ENCODE assay signal across 1 cellular context in the genomic region with DNA sequence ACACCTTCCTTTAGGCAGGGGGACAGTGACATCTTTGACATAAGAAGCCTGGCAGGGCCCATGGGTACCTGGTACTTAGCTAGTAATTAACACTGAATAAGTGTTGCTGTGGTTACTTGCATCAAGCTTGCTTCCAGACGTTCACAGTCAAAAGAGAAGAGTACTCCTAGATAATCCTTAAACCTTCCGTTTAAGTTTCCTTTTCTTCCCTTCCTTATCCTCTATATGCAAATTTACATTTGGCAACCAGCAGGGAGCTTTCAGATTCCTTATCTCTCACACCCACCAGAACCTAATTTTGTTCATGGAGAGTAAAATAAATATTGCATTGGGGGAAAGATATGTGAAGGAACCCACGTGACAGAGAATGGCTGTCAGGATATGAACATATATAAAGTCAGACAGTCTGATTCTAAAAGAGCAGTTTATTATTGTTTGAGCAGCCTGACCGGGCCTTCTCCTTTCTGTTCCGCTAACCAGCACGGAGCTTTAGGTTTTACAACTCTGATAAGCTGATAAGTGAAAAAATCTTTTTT.
TF ChIP-seq lines count a peak whose summit lies in the region.

No MANE protein-coding gene starts in this region.

TF ChIP-seq in K562, 482 proteins besides CTCF, POLR2A, EP300 and RAD21 (continued from another document and continues in another):
- TF ChIP-seq, protein P1, sequence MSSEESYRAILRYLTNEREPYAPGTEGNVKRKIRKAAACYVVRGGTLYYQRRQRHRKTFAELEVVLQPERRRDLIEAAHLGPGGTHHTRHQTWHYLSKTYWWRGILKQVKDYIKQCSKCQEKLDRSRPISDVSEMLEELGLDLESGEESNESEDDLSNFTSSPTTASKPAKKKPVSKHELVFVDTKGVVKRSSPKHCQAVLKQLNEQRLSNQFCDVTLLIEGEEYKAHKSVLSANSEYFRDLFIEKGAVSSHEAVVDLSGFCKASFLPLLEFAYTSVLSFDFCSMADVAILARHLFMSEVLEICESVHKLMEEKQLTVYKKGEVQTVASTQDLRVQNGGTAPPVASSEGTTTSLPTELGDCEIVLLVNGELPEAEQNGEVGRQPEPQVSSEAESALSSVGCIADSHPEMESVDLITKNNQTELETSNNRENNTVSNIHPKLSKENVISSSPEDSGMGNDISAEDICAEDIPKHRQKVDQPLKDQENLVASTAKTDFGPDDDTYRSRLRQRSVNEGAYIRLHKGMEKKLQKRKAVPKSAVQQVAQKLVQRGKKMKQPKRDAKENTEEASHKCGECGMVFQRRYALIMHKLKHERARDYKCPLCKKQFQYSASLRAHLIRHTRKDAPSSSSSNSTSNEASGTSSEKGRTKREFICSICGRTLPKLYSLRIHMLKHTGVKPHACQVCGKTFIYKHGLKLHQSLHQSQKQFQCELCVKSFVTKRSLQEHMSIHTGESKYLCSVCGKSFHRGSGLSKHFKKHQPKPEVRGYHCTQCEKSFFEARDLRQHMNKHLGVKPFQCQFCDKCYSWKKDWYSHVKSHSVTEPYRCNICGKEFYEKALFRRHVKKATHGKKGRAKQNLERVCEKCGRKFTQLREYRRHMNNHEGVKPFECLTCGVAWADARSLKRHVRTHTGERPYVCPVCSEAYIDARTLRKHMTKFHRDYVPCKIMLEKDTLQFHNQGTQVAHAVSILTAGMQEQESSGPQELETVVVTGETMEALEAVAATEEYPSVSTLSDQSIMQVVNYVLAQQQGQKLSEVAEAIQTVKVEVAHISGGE (CRISPR knock-in tag; IDR thresholded peaks at IDR 0.05) = no peak
- TF ChIP-seq GATAD2B (IDR thresholded peaks at IDR 0.05; ENCODE audit: borderline replicate concordance) (no peak), SIN3A (IDR thresholded peaks at IDR 0.05; ENCODE audit: borderline replicate concordance in 2 of 2, control insufficient read depth in 1 of 2, low read depth in 2 of 2, low read length in 2 of 2) (no peak), ZBTB8A (IDR thresholded peaks at IDR 0.05; ENCODE audit: partially characterized antibody) (no peak), TBL1XR1 (IDR thresholded peaks at IDR 0.05; ENCODE audit: low read length in 2 of 2) (0 out of 4 replicates have a peak, but pooled peaks of 1 of the 2 experiments have one; percentile 14), RBM14 (IDR thresholded peaks at IDR 0.05; ENCODE audit: borderline replicate concordance, insufficient read depth, low read depth, low read length) (no peak), KHSRP (IDR thresholded peaks at IDR 0.05) (no peak), FUS (optimal IDR thresholded peaks at IDR 0.05; ENCODE audit: low read depth, low read length) (no peak), MTA3 (IDR thresholded peaks at IDR 0.05; ENCODE audit: borderline replicate concordance) (0 out of 2 replicates have a peak, but pooled peaks have one; percentile 39), ZNF586 (CRISPR knock-in tag; conservative IDR thresholded peaks at IDR 0.05) (no peak), KAT7 (CRISPR knock-in tag; IDR thresholded peaks at IDR 0.05; ENCODE audit: borderline replicate concordance) (no peak), KAT2B (IDR thresholded peaks at IDR 0.05; ENCODE audit: low read depth, low read length) (no peak), TFAM (CRISPR knock-in tag; conservative IDR thresholded peaks at IDR 0.05) (no peak), HNRNPH1 (optimal IDR thresholded peaks at IDR 0.05; ENCODE audit: low read depth, low read length) (no peak), XRCC5 (IDR thresholded peaks at IDR 0.05; ENCODE audit: low read depth, low read length) (no peak), GABPA (tag; conservative IDR thresholded peaks at IDR 0.05; ENCODE audit: low read depth) (no peak), RHOXF2B (CRISPR knock-in tag; conservative IDR thresholded peaks at IDR 0.05) (no peak), PTBP1 (IDR thresholded peaks at IDR 0.05; ENCODE audit: low read depth, low read length) (no peak), NR2C2 (CRISPR knock-in tag; IDR thresholded peaks at IDR 0.05) (no peak), NR2C2 (tag; IDR thresholded peaks at IDR 0.05) (no peak), KLF16 (IDR thresholded peaks at IDR 0.05) (peak; percentile 33), BACH1 (tag; IDR thresholded peaks at IDR 0.05) (no peak; the same call in 1 of the 2 replicates), HMG20B (CRISPR knock-in tag; IDR thresholded peaks at IDR 0.05) (no peak), CEBPB (tag; IDR thresholded peaks at IDR 0.05) (peak; percentile 56), ZSCAN32 (CRISPR knock-in tag; IDR thresholded peaks at IDR 0.05) (no peak), ASH1L (IDR thresholded peaks at IDR 0.05; ENCODE audit: borderline replicate concordance, low read depth, partially characterized antibody) (no peak), ZNF780A (CRISPR knock-in tag; IDR thresholded peaks at IDR 0.05) (no peak), NR4A1 (CRISPR knock-in tag; IDR thresholded peaks at IDR 0.05) (no peak), NR4A1 (tag; IDR thresholded peaks at IDR 0.05) (no peak), ZNF431 (CRISPR knock-in tag; IDR thresholded peaks at IDR 0.05) (no peak), FOXA1 (IDR thresholded peaks at IDR 0.05; ENCODE audit: borderline replicate concordance) (no peak), OTX1 (CRISPR knock-in tag; IDR thresholded peaks at IDR 0.05) (no peak), TRIM24 (IDR thresholded peaks at IDR 0.05) (no peak), KLF6 (CRISPR knock-in tag; IDR thresholded peaks at IDR 0.05; ENCODE audit: borderline replicate concordance) (peak; percentile 38; the same call in 1 of the 2 replicates), ZNF347 (CRISPR knock-in tag; IDR thresholded peaks at IDR 0.05; ENCODE audit: low read depth) (no peak), ZNF133 (CRISPR knock-in tag; IDR thresholded peaks at IDR 0.05) (no peak)
- TF ChIP-seq, protein P2, sequence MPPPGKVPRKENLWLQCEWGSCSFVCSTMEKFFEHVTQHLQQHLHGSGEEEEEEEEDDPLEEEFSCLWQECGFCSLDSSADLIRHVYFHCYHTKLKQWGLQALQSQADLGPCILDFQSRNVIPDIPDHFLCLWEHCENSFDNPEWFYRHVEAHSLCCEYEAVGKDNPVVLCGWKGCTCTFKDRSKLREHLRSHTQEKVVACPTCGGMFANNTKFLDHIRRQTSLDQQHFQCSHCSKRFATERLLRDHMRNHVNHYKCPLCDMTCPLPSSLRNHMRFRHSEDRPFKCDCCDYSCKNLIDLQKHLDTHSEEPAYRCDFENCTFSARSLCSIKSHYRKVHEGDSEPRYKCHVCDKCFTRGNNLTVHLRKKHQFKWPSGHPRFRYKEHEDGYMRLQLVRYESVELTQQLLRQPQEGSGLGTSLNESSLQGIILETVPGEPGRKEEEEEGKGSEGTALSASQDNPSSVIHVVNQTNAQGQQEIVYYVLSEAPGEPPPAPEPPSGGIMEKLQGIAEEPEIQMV (tag; conservative IDR thresholded peaks at IDR 0.05; ENCODE audit: low read depth) = no peak
- TF ChIP-seq, protein P3, sequence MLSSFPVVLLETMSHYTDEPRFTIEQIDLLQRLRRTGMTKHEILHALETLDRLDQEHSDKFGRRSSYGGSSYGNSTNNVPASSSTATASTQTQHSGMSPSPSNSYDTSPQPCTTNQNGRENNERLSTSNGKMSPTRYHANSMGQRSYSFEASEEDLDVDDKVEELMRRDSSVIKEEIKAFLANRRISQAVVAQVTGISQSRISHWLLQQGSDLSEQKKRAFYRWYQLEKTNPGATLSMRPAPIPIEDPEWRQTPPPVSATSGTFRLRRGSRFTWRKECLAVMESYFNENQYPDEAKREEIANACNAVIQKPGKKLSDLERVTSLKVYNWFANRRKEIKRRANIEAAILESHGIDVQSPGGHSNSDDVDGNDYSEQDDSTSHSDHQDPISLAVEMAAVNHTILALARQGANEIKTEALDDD (IDR thresholded peaks at IDR 0.05) = peak; percentile 60
- TF ChIP-seq, protein P4, sequence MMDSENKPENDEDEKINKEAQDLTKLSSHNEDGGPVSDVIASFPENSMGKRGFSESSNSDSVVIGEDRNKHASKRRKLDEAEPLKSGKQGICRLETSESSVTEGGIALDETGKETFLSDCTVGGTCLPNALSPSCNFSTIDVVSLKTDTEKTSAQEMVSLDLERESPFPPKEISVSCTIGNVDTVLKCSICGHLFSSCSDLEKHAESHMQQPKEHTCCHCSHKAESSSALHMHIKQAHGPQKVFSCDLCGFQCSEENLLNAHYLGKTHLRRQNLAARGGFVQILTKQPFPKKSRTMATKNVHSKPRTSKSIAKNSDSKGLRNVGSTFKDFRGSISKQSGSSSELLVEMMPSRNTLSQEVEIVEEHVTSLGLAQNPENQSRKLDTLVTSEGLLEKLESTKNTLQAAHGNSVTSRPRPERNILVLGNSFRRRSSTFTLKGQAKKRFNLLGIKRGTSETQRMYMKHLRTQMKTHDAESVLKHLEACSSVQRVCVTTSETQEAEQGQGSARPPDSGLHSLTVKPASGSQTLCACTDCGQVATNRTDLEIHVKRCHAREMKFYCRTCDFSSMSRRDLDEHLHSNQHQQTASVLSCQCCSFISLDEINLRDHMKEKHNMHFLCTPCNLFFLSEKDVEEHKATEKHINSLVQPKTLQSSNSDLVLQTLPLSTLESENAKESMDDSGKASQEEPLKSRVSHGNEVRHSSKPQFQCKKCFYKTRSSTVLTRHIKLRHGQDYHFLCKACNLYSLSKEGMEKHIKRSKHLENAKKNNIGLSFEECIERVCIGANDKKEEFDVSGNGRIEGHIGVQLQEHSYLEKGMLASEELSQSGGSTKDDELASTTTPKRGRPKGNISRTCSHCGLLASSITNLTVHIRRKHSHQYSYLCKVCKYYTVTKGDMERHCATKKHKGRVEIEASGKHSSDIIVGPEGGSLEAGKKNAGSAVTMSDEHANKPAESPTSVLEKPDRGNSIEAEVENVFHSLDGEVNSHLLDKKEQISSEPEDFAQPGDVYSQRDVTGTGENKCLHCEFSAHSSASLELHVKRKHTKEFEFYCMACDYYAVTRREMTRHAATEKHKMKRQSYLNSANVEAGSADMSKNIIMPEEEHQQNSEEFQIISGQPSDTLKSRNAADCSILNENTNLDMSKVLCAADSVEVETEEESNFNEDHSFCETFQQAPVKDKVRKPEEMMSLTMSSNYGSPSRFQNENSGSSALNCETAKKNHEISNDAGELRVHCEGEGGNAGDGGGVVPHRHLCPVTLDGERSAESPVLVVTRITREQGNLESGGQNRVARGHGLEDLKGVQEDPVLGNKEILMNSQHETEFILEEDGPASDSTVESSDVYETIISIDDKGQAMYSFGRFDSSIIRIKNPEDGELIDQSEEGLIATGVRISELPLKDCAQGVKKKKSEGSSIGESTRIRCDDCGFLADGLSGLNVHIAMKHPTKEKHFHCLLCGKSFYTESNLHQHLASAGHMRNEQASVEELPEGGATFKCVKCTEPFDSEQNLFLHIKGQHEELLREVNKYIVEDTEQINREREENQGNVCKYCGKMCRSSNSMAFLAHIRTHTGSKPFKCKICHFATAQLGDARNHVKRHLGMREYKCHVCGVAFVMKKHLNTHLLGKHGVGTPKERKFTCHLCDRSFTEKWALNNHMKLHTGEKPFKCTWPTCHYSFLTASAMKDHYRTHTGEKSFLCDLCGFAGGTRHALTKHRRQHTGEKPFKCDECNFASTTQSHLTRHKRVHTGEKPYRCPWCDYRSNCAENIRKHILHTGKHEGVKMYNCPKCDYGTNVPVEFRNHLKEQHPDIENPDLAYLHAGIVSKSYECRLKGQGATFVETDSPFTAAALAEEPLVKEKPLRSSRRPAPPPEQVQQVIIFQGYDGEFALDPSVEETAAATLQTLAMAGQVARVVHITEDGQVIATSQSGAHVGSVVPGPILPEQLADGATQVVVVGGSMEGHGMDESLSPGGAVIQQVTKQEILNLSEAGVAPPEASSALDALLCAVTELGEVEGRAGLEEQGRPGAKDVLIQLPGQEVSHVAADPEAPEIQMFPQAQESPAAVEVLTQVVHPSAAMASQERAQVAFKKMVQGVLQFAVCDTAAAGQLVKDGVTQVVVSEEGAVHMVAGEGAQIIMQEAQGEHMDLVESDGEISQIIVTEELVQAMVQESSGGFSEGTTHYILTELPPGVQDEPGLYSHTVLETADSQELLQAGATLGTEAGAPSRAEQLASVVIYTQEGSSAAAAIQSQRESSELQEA (IDR thresholded peaks at IDR 0.05; ENCODE audit: low read depth) = no peak
- TF ChIP-seq, protein P5, sequence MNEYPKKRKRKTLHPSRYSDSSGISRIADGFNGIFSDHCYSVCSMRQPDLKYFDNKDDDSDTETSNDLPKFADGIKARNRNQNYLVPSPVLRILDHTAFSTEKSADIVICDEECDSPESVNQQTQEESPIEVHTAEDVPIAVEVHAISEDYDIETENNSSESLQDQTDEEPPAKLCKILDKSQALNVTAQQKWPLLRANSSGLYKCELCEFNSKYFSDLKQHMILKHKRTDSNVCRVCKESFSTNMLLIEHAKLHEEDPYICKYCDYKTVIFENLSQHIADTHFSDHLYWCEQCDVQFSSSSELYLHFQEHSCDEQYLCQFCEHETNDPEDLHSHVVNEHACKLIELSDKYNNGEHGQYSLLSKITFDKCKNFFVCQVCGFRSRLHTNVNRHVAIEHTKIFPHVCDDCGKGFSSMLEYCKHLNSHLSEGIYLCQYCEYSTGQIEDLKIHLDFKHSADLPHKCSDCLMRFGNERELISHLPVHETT (CRISPR knock-in tag; conservative IDR thresholded peaks at IDR 0.05 in 1 of 2, IDR thresholded peaks at IDR 0.05 in 1 of 2) = 0 out of 4 replicates have a peak, but pooled peaks of 1 of the 2 experiments have one; percentile 31
- TF ChIP-seq, protein P6, sequence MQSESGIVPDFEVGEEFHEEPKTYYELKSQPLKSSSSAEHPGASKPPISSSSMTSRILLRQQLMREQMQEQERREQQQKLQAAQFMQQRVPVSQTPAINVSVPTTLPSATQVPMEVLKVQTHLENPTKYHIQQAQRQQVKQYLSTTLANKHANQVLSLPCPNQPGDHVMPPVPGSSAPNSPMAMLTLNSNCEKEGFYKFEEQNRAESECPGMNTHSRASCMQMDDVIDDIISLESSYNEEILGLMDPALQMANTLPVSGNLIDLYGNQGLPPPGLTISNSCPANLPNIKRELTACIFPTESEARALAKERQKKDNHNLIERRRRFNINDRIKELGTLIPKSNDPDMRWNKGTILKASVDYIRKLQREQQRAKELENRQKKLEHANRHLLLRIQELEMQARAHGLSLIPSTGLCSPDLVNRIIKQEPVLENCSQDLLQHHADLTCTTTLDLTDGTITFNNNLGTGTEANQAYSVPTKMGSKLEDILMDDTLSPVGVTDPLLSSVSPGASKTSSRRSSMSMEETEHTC (IDR thresholded peaks at IDR 0.05) = no peak
- TF ChIP-seq, protein P7, sequence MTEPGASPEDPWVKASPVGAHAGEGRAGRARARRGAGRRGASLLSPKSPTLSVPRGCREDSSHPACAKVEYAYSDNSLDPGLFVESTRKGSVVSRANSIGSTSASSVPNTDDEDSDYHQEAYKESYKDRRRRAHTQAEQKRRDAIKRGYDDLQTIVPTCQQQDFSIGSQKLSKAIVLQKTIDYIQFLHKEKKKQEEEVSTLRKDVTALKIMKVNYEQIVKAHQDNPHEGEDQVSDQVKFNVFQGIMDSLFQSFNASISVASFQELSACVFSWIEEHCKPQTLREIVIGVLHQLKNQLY (CRISPR knock-in tag; conservative IDR thresholded peaks at IDR 0.05) = no peak
